ENCODE assay signal across 2 cellular contexts in genomic region chr22:19664406-19664805, GRCh38.
TF ChIP-seq lines count a peak whose summit lies in the region.

No MANE protein-coding gene starts in this region.

TF ChIP-seq in endothelial cell of umbilical vein, 7 proteins besides CTCF, POLR2A, EP300 and RAD21:
- TF ChIP-seq, protein P1, sequence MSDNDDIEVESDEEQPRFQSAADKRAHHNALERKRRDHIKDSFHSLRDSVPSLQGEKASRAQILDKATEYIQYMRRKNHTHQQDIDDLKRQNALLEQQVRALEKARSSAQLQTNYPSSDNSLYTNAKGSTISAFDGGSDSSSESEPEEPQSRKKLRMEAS (IDR thresholded peaks at IDR 0.05; ENCODE audit: insufficient read depth, insufficient read length), result no peak
- no peak for TF ChIP-seq FOS (IDR thresholded peaks at IDR 0.05; ENCODE audit: borderline replicate concordance, insufficient read depth, low read length)
- no peak for TF ChIP-seq MYC (IDR thresholded peaks at IDR 0.05; ENCODE audit: low read depth, low read length)
- TF ChIP-seq GATA2 (IDR thresholded peaks at IDR 0.05; ENCODE audit: insufficient read depth, insufficient read length, low read depth, low read length), result no peak

TF ChIP-seq in HepG2, 621 proteins besides CTCF, POLR2A, EP300 and RAD21:
- no peak for TF ChIP-seq SMAD1 (CRISPR knock-in tag; IDR thresholded peaks at IDR 0.05; ENCODE audit: borderline replicate concordance, low read depth)
- no peak for TF ChIP-seq TBX2 (CRISPR knock-in tag; IDR thresholded peaks at IDR 0.05; ENCODE audit: borderline replicate concordance)
- no peak for TF ChIP-seq ZNF460 (CRISPR knock-in tag; IDR thresholded peaks at IDR 0.05; ENCODE audit: borderline replicate concordance)
- TF ChIP-seq ZNF746 (CRISPR knock-in tag; IDR thresholded peaks at IDR 0.05), result no peak
- TF ChIP-seq ZNF878 (CRISPR knock-in tag; IDR thresholded peaks at IDR 0.05), result no peak
- no peak for TF ChIP-seq ZGPAT (CRISPR knock-in tag; IDR thresholded peaks at IDR 0.05)
- TF ChIP-seq ZNF713 (CRISPR knock-in tag; IDR thresholded peaks at IDR 0.05), result no peak
- TF ChIP-seq, protein P2, sequence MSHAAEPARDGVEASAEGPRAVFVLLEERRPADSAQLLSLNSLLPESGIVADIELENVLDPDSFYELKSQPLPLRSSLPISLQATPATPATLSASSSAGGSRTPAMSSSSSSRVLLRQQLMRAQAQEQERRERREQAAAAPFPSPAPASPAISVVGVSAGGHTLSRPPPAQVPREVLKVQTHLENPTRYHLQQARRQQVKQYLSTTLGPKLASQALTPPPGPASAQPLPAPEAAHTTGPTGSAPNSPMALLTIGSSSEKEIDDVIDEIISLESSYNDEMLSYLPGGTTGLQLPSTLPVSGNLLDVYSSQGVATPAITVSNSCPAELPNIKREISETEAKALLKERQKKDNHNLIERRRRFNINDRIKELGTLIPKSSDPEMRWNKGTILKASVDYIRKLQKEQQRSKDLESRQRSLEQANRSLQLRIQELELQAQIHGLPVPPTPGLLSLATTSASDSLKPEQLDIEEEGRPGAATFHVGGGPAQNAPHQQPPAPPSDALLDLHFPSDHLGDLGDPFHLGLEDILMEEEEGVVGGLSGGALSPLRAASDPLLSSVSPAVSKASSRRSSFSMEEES (CRISPR knock-in tag; IDR thresholded peaks at IDR 0.05), result no peak
- no peak for TF ChIP-seq NFKB2 (CRISPR knock-in tag; IDR thresholded peaks at IDR 0.05; ENCODE audit: borderline replicate concordance)
- TF ChIP-seq ZFP36L2 (CRISPR knock-in tag; IDR thresholded peaks at IDR 0.05), result no peak
- TF ChIP-seq NFE2L2 (IDR thresholded peaks at IDR 0.05; ENCODE audit: low read length), result no peak
- TF ChIP-seq ZNF788 (CRISPR knock-in tag; IDR thresholded peaks at IDR 0.05; ENCODE audit: borderline replicate concordance), result no peak
- TF ChIP-seq ZNF251 (CRISPR knock-in tag; IDR thresholded peaks at IDR 0.05), result no peak
- TF ChIP-seq ZMYM2 (CRISPR knock-in tag; IDR thresholded peaks at IDR 0.05), result no peak
- TF ChIP-seq ZNF143 (CRISPR knock-in tag; IDR thresholded peaks at IDR 0.05), result no peak
- TF ChIP-seq, protein P3, sequence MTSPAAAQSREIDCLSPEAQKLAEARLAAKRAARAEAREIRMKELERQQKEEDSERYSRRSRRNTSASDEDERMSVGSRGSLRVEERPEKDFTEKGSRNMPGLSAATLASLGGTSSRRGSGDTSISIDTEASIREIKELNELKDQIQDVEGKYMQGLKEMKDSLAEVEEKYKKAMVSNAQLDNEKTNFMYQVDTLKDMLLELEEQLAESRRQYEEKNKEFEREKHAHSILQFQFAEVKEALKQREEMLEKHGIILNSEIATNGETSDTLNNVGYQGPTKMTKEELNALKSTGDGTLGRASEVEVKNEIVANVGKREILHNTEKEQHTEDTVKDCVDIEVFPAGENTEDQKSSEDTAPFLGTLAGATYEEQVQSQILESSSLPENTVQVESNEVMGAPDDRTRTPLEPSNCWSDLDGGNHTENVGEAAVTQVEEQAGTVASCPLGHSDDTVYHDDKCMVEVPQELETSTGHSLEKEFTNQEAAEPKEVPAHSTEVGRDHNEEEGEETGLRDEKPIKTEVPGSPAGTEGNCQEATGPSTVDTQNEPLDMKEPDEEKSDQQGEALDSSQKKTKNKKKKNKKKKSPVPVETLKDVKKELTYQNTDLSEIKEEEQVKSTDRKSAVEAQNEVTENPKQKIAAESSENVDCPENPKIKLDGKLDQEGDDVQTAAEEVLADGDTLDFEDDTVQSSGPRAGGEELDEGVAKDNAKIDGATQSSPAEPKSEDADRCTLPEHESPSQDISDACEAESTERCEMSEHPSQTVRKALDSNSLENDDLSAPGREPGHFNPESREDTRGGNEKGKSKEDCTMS (CRISPR knock-in tag; conservative IDR thresholded peaks at IDR 0.05), result no peak
- TF ChIP-seq NR2F6 (IDR thresholded peaks at IDR 0.05), result no peak
- TF ChIP-seq NR2F6 (CRISPR knock-in tag; IDR thresholded peaks at IDR 0.05), result no peak
- TF ChIP-seq HMGXB3 (CRISPR knock-in tag; IDR thresholded peaks at IDR 0.05; ENCODE audit: borderline replicate concordance), result no peak
- TF ChIP-seq RNF2 (conservative IDR thresholded peaks at IDR 0.05; ENCODE audit: low read depth), result no peak
